8 cellular contexts compared by ENCODE assay signal in the genomic region with DNA sequence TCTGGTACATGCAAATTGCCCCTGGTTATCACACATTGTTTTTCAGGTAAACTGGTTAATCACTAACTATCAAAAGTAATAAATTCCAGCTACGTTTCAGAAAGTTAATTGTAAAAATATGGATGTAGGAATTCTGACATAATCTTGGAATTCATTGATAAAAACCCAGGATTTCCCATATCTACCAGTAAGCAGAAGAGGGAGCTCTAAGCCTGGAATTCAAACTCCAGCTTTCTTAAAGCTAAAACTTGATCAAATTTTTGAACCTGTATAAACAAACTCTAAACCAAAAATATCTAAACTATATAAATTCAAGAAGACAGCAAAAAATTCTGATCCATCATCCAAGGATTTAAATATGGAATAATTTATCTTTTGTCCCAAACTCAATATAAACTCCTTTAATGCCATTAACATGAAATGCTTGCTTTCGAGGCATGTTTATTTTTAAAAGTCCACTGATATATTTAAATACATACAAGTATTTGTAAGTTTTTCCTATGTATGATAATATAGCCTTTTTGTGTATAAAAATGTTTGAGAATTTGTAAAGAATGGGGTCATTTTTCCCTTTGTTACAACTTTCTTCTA.
DNase-seq lines count a peak whose midpoint lies in the region; ATAC-seq, FAIRE-seq and TF ChIP-seq lines count a peak whose summit lies in the region.

No MANE protein-coding gene starts in this region.

- ATAC-seq in GM12878 (no peak), lung (ENCODE audit: insufficient read depth, low FRiP score) (no peak)

- H3K79me2 ChIP-seq in GM12878 (ENCODE audit: control insufficient read depth, insufficient read depth, low read length): no peaks in the 10 kb centered on the region

- 46% methylated on average over 2 of the region's 2 CpGs for WGBS in GM12878 (ENCODE audit: insufficient coverage, insufficient replicate concordance, low lambda C conversion rate, missing lambda C conversion rate)
- 41 to 43% methylated on average over 2 of the region's 2 CpGs for WGBS in lung, 2 donors

- POLR2A ChIA-PET in BJ (lab: Charles Lee) (no interaction called here), GM12878 (lab: Charles Lee) (no interaction called here)

- TF ChIP-seq CTCF in BJ (IDR thresholded peaks at IDR 0.05; ENCODE audit: insufficient read depth, low read depth, low read length) (peak; percentile 63), GM12878 (IDR thresholded peaks at IDR 0.05 in 2 of 3, conservative IDR thresholded peaks at IDR 0.05 in 1 of 3; ENCODE audit: control insufficient read depth in 2 of 3, extremely low read depth in 1 of 3, insufficient read depth in 1 of 3, low read depth in 3 of 3, low read length in 3 of 3) (peak; percentile 10 to 38 (median 20); a peak in 4 of 6 replicates), lung (IDR thresholded peaks at IDR 0.05; ENCODE audit: control extremely low read depth, extremely low read depth) (peak; percentile 46), coronary artery (IDR thresholded peaks at IDR 0.05) (no peak)

- no peak for FAIRE-seq in GM12878 (lab: Jason Lieb, UNC)

- TF ChIP-seq POLR2A in GM12878 (IDR thresholded peaks at IDR 0.05; ENCODE audit: low read depth, low read length): no peak

- H3K9me3 ChIP-seq in GM12878 (replicated peaks; ENCODE audit: control insufficient read depth, insufficient read depth, low read length) (no peaks in the 10 kb centered on the region), lung (ENCODE audit: control insufficient read depth in 2 of 2, insufficient read depth in 1 of 2, low read length in 1 of 2) (no peaks in the 10 kb centered on the region)

- H4K20me1 ChIP-seq in GM12878 (ENCODE audit: control insufficient read depth, insufficient read depth): no peaks in the 10 kb centered on the region

- RAD21 ChIA-PET in GM12878 (lab: Charles Lee; ENCODE audit: unreplicated experiment): interaction anchor here (4.0 kb wide), 1 partner anchor 243 kb away, joined by 23 read pairs; no protein-coding TSS in a partner anchor

- H3K4me3 ChIP-seq in BJ (ENCODE audit: low read depth, low read length) (no peak overlapping the region), GM12878 (no peak overlapping the region), lung (no peak overlapping the region), coronary artery (no peak overlapping the region)

- no peaks in the 10 kb centered on the region for H3K4me1 ChIP-seq in GM12878 (ENCODE audit: control insufficient read depth, insufficient read depth, low read length)
- no peaks in the 10 kb centered on the region for H3K4me1 ChIP-seq in lung (ENCODE audit: control insufficient read depth in 2 of 2, insufficient read depth in 2 of 2, low read length in 2 of 2)

- H3K27me3 ChIP-seq in BJ (ENCODE audit: control insufficient read depth, insufficient read depth, low read length) (no peaks in the 10 kb centered on the region), GM12878 (replicated peaks in 1 of 2; ENCODE audit: control insufficient read depth in 2 of 2, insufficient read depth in 2 of 2, low read length in 1 of 2) (no peaks in the 10 kb centered on the region), lung (ENCODE audit: control insufficient read depth, insufficient read depth) (no peaks in the 10 kb centered on the region)

- H2AFZ ChIP-seq in GM12878 (ENCODE audit: control insufficient read depth, low read depth, low read length): no peak overlapping the region

- in situ Hi-C loops in GM12878 (cut with MboI): loop anchor here (5.0 kb wide), 1 partner anchor 242 kb away; no protein-coding TSS in a partner anchor

- TF ChIP-seq EP300 in GM12878 (IDR thresholded peaks at IDR 0.05; ENCODE audit: borderline replicate concordance in 1 of 2, control insufficient read depth in 1 of 2, low read depth in 2 of 2, low read length in 2 of 2): no peak

- SMC1A ChIA-PET in GM12878 (lab: Charles Lee; ENCODE audit: uncharacterized antibody, unreplicated experiment): interaction anchor here (0.7 to 1.6 kb wide), 5 partner anchors 242 to 1062 kb away, joined by 3 to 24 read pairs (median 3); no protein-coding TSS in a partner anchor

- no peak overlapping the region for H3K9ac ChIP-seq in GM12878 (ENCODE audit: control insufficient read depth, insufficient read depth, low read length)

- no peak overlapping the region for H3K4me2 ChIP-seq in GM12878 (ENCODE audit: control insufficient read depth, insufficient read depth)

- H3K36me3 ChIP-seq in BJ (ENCODE audit: control insufficient read depth, insufficient read depth, low read length): no peaks in the 10 kb centered on the region
- no peaks in the 10 kb centered on the region for H3K36me3 ChIP-seq in GM12878 (ENCODE audit: control insufficient read depth in 2 of 2, insufficient read depth in 2 of 2, low read length in 1 of 2)
- no peaks in the 10 kb centered on the region for H3K36me3 ChIP-seq in lung (ENCODE audit: control insufficient read depth in 2 of 2, insufficient read depth in 2 of 2, low read length in 2 of 2)

- intact Hi-C loops in GM12878 (cut with micrococcal nuclease; ENCODE audit: unreplicated experiment): loop anchor here (1.0 to 10.0 kb wide), 2 partner anchors 244 to 434 kb away; a partner anchor contains a TSS

- DNase-seq in BJ (ENCODE audit: low read depth): no peak
- DNase-seq in Kasumi-1 (lab: John Stamatoyannopoulos, UW): peak; percentile 48 to 60
- DNase-seq in GM12878 (ENCODE audit: low read depth, low spot score): no peak
- DNase-seq in lung (ENCODE audit: low spot score): no peak
- DNase-seq in UCSD-AML1 (lab: John Stamatoyannopoulos, UW; ENCODE audit: unreplicated experiment): no peak
- no peak for DNase-seq in stimulated activated CD4-positive, alpha-beta T cell treated with anti-CD3 and anti-CD28 coated beads, Interleukin-2, amount 100 ng/mL, for 48 hours
- no peak for DNase-seq in coronary artery (ENCODE audit: low spot score)
- no peak for DNase-seq in activated T-cell treated with anti-CD3 and anti-CD28 coated beads, Interleukin-2, amount 50 U/mL, for 1 hour

- H3K27ac ChIP-seq in GM12878 (ENCODE audit: control insufficient read depth, insufficient read depth): no peak overlapping the region
- H3K27ac ChIP-seq in lung (ENCODE audit: low read depth in 1 of 2, low read length in 1 of 2): no peak overlapping the region
- no peak overlapping the region for H3K27ac ChIP-seq in coronary artery

- peak; percentile 46 for TF ChIP-seq RAD21 in GM12878 (IDR thresholded peaks at IDR 0.05; ENCODE audit: insufficient read depth, low read depth, low read length)

- CTCF ChIA-PET in BJ (lab: Yijun Ruan, JAX) (interaction anchor here (0.7 to 5.9 kb wide), 13 partner anchors 9 to 883 kb away, joined by 3 to 62 read pairs (median 3); a partner anchor contains a TSS), GM12878 (lab: Yijun Ruan, JAX) (interaction anchor here (0.7 to 2.6 kb wide), 12 partner anchors 12 to 440 kb away, joined by 3 to 24 read pairs (median 4); no protein-coding TSS in a partner anchor)

- BruUV-seq in GM12878 (replicated peaks; lab: Mats Ljungman, UMichigan): no TSS peak

TF ChIP-seq in GM12878, 131 proteins besides CTCF, POLR2A, EP300 and RAD21:
- TF ChIP-seq, protein P1, sequence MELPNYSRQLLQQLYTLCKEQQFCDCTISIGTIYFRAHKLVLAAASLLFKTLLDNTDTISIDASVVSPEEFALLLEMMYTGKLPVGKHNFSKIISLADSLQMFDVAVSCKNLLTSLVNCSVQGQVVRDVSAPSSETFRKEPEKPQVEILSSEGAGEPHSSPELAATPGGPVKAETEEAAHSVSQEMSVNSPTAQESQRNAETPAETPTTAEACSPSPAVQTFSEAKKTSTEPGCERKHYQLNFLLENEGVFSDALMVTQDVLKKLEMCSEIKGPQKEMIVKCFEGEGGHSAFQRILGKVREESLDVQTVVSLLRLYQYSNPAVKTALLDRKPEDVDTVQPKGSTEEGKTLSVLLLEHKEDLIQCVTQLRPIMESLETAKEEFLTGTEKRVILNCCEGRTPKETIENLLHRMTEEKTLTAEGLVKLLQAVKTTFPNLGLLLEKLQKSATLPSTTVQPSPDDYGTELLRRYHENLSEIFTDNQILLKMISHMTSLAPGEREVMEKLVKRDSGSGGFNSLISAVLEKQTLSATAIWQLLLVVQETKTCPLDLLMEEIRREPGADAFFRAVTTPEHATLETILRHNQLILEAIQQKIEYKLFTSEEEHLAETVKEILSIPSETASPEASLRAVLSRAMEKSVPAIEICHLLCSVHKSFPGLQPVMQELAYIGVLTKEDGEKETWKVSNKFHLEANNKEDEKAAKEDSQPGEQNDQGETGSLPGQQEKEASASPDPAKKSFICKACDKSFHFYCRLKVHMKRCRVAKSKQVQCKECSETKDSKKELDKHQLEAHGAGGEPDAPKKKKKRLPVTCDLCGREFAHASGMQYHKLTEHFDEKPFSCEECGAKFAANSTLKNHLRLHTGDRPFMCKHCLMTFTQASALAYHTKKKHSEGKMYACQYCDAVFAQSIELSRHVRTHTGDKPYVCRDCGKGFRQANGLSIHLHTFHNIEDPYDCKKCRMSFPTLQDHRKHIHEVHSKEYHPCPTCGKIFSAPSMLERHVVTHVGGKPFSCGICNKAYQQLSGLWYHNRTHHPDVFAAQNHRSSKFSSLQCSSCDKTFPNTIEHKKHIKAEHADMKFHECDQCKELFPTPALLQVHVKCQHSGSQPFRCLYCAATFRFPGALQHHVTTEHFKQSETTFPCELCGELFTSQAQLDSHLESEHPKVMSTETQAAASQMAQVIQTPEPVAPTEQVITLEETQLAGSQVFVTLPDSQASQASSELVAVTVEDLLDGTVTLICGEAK (IDR thresholded peaks at IDR 0.05; ENCODE audit: borderline replicate concordance): no peak
- peak; percentile 35; the same call in 1 of the 2 replicates for TF ChIP-seq SMC3 (IDR thresholded peaks at IDR 0.05; ENCODE audit: borderline replicate concordance, low read length)

Comparison
In these comparisons a context has a peak if more than half of its experiments do, and no peak if none do; other contexts are left out.
1. DNase-seq: peak in Kasumi-1 (2 of 2); none in BJ (single experiment), GM12878 (single experiment), lung (single experiment), UCSD-AML1 (single experiment), stimulated activated CD4-positive, alpha-beta T cell treated with anti-CD3 and anti-CD28 coated beads, Interleukin-2, amount 100 ng/mL, for 48 hours (0 of 2), coronary artery (single experiment) and activated T-cell treated with anti-CD3 and anti-CD28 coated beads, Interleukin-2, amount 50 U/mL, for 1 hour (single experiment).